In genomic region chr1:216600730-216601426, GRCh38 we compare ENCODE assay signal across 8 cellular contexts.
DNase-seq lines count a peak whose midpoint lies in the region; ATAC-seq and TF ChIP-seq lines count a peak whose summit lies in the region.

No MANE protein-coding gene starts in this region.

- peaks cover 32% of the 10 kb centered on the region for H3K4me1 Mint-ChIP-seq in Caco-2 (ENCODE audit: low read depth, unreplicated experiment)

- peak; percentile 50 to 70 for TF ChIP-seq CTCF in Caco-2 (IDR thresholded peaks at IDR 0.05; ENCODE audit: insufficient read depth in 1 of 2, low read depth in 1 of 2, low read length in 1 of 2, severe bottlenecking in 1 of 2, unreplicated experiment in 1 of 2)
- peak; percentile 69 for TF ChIP-seq CTCF in brain microvascular endothelial cell (IDR thresholded peaks at IDR 0.05; ENCODE audit: low read depth, low read length, missing control alignments)
- peak; percentile 51 for TF ChIP-seq CTCF in psoas muscle (IDR thresholded peaks at IDR 0.05)

- DNase-seq in Caco-2: peak; percentile 63 to 78
- DNase-seq in NCI-H526 (lab: John Stamatoyannopoulos, UW): peak; percentile 57 to 78
- DNase-seq in brain microvascular endothelial cell: peak; percentile 62
- peak; percentile 12 for DNase-seq in iPS DF 19.7 (ENCODE audit: low read depth, low spot score)
- peak; percentile 77 to 87 for DNase-seq in psoas muscle
- no peak for DNase-seq in effector CD4-positive, alpha-beta T cell

- peak overlapping the region; percentile 86 for H3K4me3 Mint-ChIP-seq in Caco-2 (ENCODE audit: unreplicated experiment)

- H3K4me1 ChIP-seq in Caco-2: peaks cover 48% of the 10 kb centered on the region
- peaks cover 11% of the 10 kb centered on the region for H3K4me1 ChIP-seq in psoas muscle

- intact Hi-C loops in Caco-2 (cut with micrococcal nuclease; ENCODE audit: unreplicated experiment): loop anchor here (2.0 to 5.0 kb wide), 3 partner anchors 51 to 142 kb away; partner anchors contain the start of gene ESRRG
- intact Hi-C loops in psoas muscle (cut with DNase I): loop anchor here in 1 of 2 donors (5.0 kb wide), 1 partner anchor 121 kb away; the partner anchor contains the start of gene ESRRG

- no peaks in the 10 kb centered on the region for H3K36me3 ChIP-seq in Caco-2 (ENCODE audit: control insufficient read depth, insufficient read depth, low read length)
- H3K36me3 ChIP-seq in brain microvascular endothelial cell (replicated peaks): no peaks in the 10 kb centered on the region
- no peaks in the 10 kb centered on the region for H3K36me3 ChIP-seq in psoas muscle (ENCODE audit: insufficient read depth in 1 of 2, low read depth in 1 of 2)

- H3K4me3 ChIP-seq in Caco-2 (ENCODE audit: low read depth, low read length) (peak overlapping the region; percentile 59), brain microvascular endothelial cell (ENCODE audit: low read depth, low read length) (peak overlapping the region; percentile 68), psoas muscle (peak overlapping the region; percentile 82)

- CTCF ChIA-PET in Caco-2 (lab: Charles Lee): interaction anchor here (0.6 kb wide), 1 partner anchor 137 kb away, joined by 3 read pairs; no protein-coding TSS in a partner anchor

- no peaks in the 10 kb centered on the region for H3K27me3 Mint-ChIP-seq in Caco-2 (ENCODE audit: insufficient read depth, unreplicated experiment)

- TSS peak; percentile 68 for BruUV-seq in Caco-2 (replicated peaks; lab: Mats Ljungman, UMichigan)

- peak overlapping the region; percentile 78 for H3K27ac Mint-ChIP-seq in Caco-2 (ENCODE audit: unreplicated experiment)

- peaks cover 12% of the 10 kb centered on the region for H3K36me3 Mint-ChIP-seq in Caco-2 (ENCODE audit: insufficient read depth, unreplicated experiment)

- POLR2A ChIA-PET in Caco-2 (lab: Charles Lee): no interaction called here

- in situ Hi-C loops in brain microvascular endothelial cell (cut with HindIII; ENCODE audit: low pct_ligation_motif_present, low sequenced_read_pairs): no loop called here

- H3K9me3 Mint-ChIP-seq in Caco-2 (ENCODE audit: unreplicated experiment): no peaks in the 10 kb centered on the region

- H3K27ac ChIP-seq in brain microvascular endothelial cell: peak overlapping the region; percentile 63
- H3K27ac ChIP-seq in psoas muscle: peak overlapping the region; percentile 91

- no peaks in the 10 kb centered on the region for H3K9me3 ChIP-seq in Caco-2
- H3K9me3 ChIP-seq in psoas muscle: no peaks in the 10 kb centered on the region

- 0 to 2% (median 0%) methylated on average over 51 to 53 of the region's 53 CpGs for WGBS in psoas muscle, 3 donors

- peak; percentile 90 for ATAC-seq in GM19324 (IDR thresholded peaks at IDR 0.05; ENCODE audit: low FRiP score, unreplicated experiment)
- peak; percentile 88 for ATAC-seq in HG03342 (IDR thresholded peaks at IDR 0.05; ENCODE audit: unreplicated experiment)
- ATAC-seq in psoas muscle: peak; percentile 89 to 95 (median 94)

- H3K27me3 ChIP-seq in Caco-2 (replicated peaks; ENCODE audit: control insufficient read depth, insufficient read depth, low read length) (no peaks in the 10 kb centered on the region), brain microvascular endothelial cell (replicated peaks) (no peaks in the 10 kb centered on the region), psoas muscle (ENCODE audit: insufficient read depth in 3 of 3, low read length in 2 of 3) (no peaks in the 10 kb centered on the region)
